8 cellular contexts compared by ENCODE assay signal in genomic region chr11:123559418-123559817, GRCh38.
A peak's percentile ranks its signal among the peaks of the same experiment; 100 is the strongest.
DNase-seq lines count a peak whose midpoint lies in the region; ATAC-seq lines count a peak whose summit lies in the region.

No MANE protein-coding gene starts in this region.

- H3K36me3 ChIP-seq in ES-I3 (ENCODE audit: insufficient read depth, low read length) = no peaks in the 10 kb centered on the region
- no peaks in the 10 kb centered on the region for H3K36me3 ChIP-seq in skeletal muscle satellite cell (ENCODE audit: insufficient read depth, low read length)

- H3K4me2 ChIP-seq in skeletal muscle satellite cell (ENCODE audit: low read length) = peak overlapping the region; percentile 83

- H3K4me3 ChIP-seq in skeletal muscle satellite cell (ENCODE audit: low read length) = peak overlapping the region; percentile 63

- peak; percentile 18 for DNase-seq in RPMI7951 (ENCODE audit: low read depth)
- peak; percentile 38 for DNase-seq in germinal center (ENCODE audit: low spot score)
- no peak for DNase-seq in NCI-H510A treated with DMSO at 0.1 percent for 48 hours (lab: John Stamatoyannopoulos, UW)
- no peak for DNase-seq in Kasumi-1 (lab: John Stamatoyannopoulos, UW)
- DNase-seq in OCI-M2 (lab: John Stamatoyannopoulos, UW; ENCODE audit: unreplicated experiment) = no peak

- H3K4me1 ChIP-seq in ES-I3 (ENCODE audit: insufficient read depth, low read length) (peaks cover 10% of the 10 kb centered on the region), skeletal muscle satellite cell (ENCODE audit: control insufficient read depth, insufficient read depth, low read length) (peaks cover 6% of the 10 kb centered on the region)

- H3K27me3 ChIP-seq in skeletal muscle satellite cell (ENCODE audit: control insufficient read depth, insufficient read depth, low read length) = peaks cover 58% of the 10 kb centered on the region

- peak overlapping the region; percentile 66 for H3K9ac ChIP-seq in ES-I3 (ENCODE audit: low read depth, low read length)
- peak overlapping the region; percentile 48 for H3K9ac ChIP-seq in skeletal muscle satellite cell (ENCODE audit: low read depth, low read length)

- H3K9me3 ChIP-seq in ES-I3 (ENCODE audit: control insufficient read depth, insufficient read depth, low read length) (no peaks in the 10 kb centered on the region), skeletal muscle satellite cell (replicated peaks; ENCODE audit: low read length) (no peaks in the 10 kb centered on the region)

- no peak for ATAC-seq in GM21515 (IDR thresholded peaks at IDR 0.05; ENCODE audit: unreplicated experiment)

Comparison
In these comparisons a context has a peak if more than half of its experiments do, and no peak if none do; other contexts are left out.
1. DNase-seq: peak in RPMI7951 (single experiment) and germinal center (single experiment); none in NCI-H510A treated with DMSO at 0.1 percent for 48 hours (single experiment), Kasumi-1 (0 of 2) and OCI-M2 (single experiment).